8 cellular contexts compared by ENCODE assay signal in genomic region chr1:40980453-40981121, GRCh38. TPM values are rescaled to one million over a fixed set of nuclear protein-coding genes. Genes with fewer than 3 reads are reported as not detected.
A peak's percentile ranks its signal among the peaks of the same experiment; 100 is the strongest.
DNase-seq lines count a peak whose midpoint lies in the region; ATAC-seq and TF ChIP-seq lines count a peak whose summit lies in the region.

No MANE protein-coding gene starts in this region.

- peaks cover 18% of the 10 kb centered on the region; the same call in 1 of the 2 replicates for H4K20me1 ChIP-seq in SU-DHL-6 (ENCODE audit: low read depth, low read length)

- peak overlapping the region; percentile 95 for H3K27ac ChIP-seq in SU-DHL-6 (ENCODE audit: low read depth, low read length)

- H3F3A ChIP-seq in SU-DHL-6 (ENCODE audit: insufficient read depth), result no peaks in the 10 kb centered on the region

- H3K4me3 ChIP-seq in SU-DHL-6 (ENCODE audit: insufficient read depth, low read length, poor library complexity, severe bottlenecking), result peak overlapping the region; percentile 93

- peak overlapping the region; percentile 99 for H3K9ac ChIP-seq in SU-DHL-6 (ENCODE audit: low read length)

- peak; percentile 41 to 69 (median 49) for DNase-seq in NCI-H1417 (lab: John Stamatoyannopoulos, UW)
- no peak for DNase-seq in NCI-H1417 treated with DMSO at 0.1 percent for 48 hours (lab: John Stamatoyannopoulos, UW)
- DNase-seq in HT-29 (ENCODE audit: low spot score), result peak; percentile 50
- peak; percentile 33 for DNase-seq in amniotic epithelial cell (ENCODE audit: low read depth)
- peak; percentile 64 for DNase-seq in iris pigment epithelial cell (ENCODE audit: low read depth)
- peak; percentile 66 for DNase-seq in stimulated activated CD4-positive, alpha-beta T cell treated with anti-CD3 and anti-CD28 coated beads, Interleukin-1b, Interleukin-23, amount 100 ng/mL, for 48 hours

- TF ChIP-seq CTCF in SU-DHL-6 (IDR thresholded peaks at IDR 0.05; ENCODE audit: insufficient read depth, low read length, poor library complexity, severe bottlenecking), result no peak

- peaks cover 15% of the 10 kb centered on the region for H3K36me3 ChIP-seq in SU-DHL-6 (ENCODE audit: low read length)

- H3K27me3 ChIP-seq in SU-DHL-6 (ENCODE audit: low read length), result no peaks in the 10 kb centered on the region

- no peak for ATAC-seq in GM18867 (IDR thresholded peaks at IDR 0.05; ENCODE audit: unreplicated experiment)

- H3K79me2 ChIP-seq in SU-DHL-6 (ENCODE audit: insufficient read depth, low read length), result peaks cover 56% of the 10 kb centered on the region

- no peak overlapping the region for H2AFZ ChIP-seq in SU-DHL-6 (ENCODE audit: low read depth, low read length, severe bottlenecking)

- no peaks in the 10 kb centered on the region for H3K9me3 ChIP-seq in SU-DHL-6 (ENCODE audit: insufficient read depth, low read length)

- H3K4me2 ChIP-seq in SU-DHL-6 (ENCODE audit: low read depth, low read length, poor library complexity, severe bottlenecking), result peak overlapping the region; percentile 68

- H3K9me2 ChIP-seq in SU-DHL-6 (replicated peaks; ENCODE audit: insufficient read depth, low read length), result no peaks in the 10 kb centered on the region

RNA-seq across cellular contexts. Expression of gene CTPS1, which starts 1.1 kb away (rescaled TPM):
- total RNA-seq in HT-29 (2014; rRNA removed; shearing (Covaris generic)), result 30.6 and 40.1 TPM in 2 replicates

RNA-seq across cellular contexts. Expression of gene SLFNL1, which starts 40.9 kb away (rescaled TPM):
- 0.23 TPM in 2 replicates for total RNA-seq in HT-29 (2014; rRNA removed; shearing (Covaris generic))
